In the genomic region with DNA sequence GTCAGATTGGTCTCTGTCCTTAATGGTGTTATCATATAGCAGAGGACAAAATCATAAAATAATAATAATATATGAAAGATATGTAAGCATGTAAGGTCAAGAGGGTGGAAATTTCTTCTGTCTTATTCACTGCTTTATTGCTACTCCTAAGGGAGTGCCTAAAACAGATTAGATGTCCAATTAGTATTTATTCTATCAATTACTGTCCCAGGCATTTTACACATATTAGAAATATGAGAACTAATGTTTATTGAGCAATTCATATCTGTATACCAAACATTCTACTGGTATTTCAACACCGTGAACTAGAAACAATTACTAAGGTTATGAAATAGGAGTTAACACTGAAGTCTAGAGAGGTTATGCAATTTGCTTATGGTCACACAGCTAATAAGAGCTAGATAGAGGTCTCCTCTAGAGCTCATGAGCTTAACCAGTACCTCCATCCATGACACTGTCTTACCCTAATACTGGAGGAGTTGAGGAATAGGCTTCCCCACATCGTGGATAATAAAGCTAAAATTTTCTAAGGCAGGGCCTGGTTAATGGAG, we compare ENCODE assay signal across 25 cellular contexts.
DNase-seq lines count a peak whose midpoint lies in the region; ATAC-seq and TF ChIP-seq lines count a peak whose summit lies in the region.
"Had no signal": no experiment of that assay in that cellular context is flagged by ENCODE, and none has a peak within 500 bp of the region (broad histone marks: within the 10 kb centered on the region; RNA-seq: fewer than 3 reads in every experiment).

No MANE protein-coding gene starts in this region.

- TF ChIP-seq CTCF in NB4 (IDR thresholded peaks at IDR 0.05; ENCODE audit: low read depth, low read length) (no peak), nephron (IDR thresholded peaks at IDR 0.05; ENCODE audit: unreplicated experiment in 3 of 3) (no peak)

- H3K4me1 Mint-ChIP-seq in nephron: peaks cover 36% of the 10 kb centered on the region
- H3K4me1 Mint-ChIP-seq: activated CD4-positive, alpha-beta T cell treated with anti-CD3 and anti-CD28 coated beads, Interleukin-2, amount 10 ng/mL, durations not matched to agents 7 days and 5 days; activated naive CD4-positive, alpha-beta T cell treated with anti-CD3 and anti-CD28 coated beads, Interleukin-2, amount 50 U/mL, for 24 hours had no signal

- H3K9me3 Mint-ChIP-seq in nephron: no peaks in the 10 kb centered on the region
- H3K9me3 Mint-ChIP-seq: activated CD4-positive, alpha-beta T cell treated with anti-CD3 and anti-CD28 coated beads, Interleukin-2, amount 10 ng/mL, durations not matched to agents 7 days and 5 days; activated naive CD4-positive, alpha-beta T cell treated with anti-CD3 and anti-CD28 coated beads, Interleukin-2, amount 50 U/mL, for 24 hours; activated T-helper 1 cell treated with anti-CD3 and anti-CD28 coated beads, Interleukin-12 subunit alpha, Interleukin-12 subunit beta, Interleukin-2, Interleukin-4 antibody, amounts not matched to agents 30 ng/mL and 10 ng/mL and 1 ng/mL, durations not matched to agents 14 hours and 24 hours and 36 hours; CD4-positive, alpha-beta T cell had no signal

- H3K27ac Mint-ChIP-seq in nephron: peak overlapping the region in 2 of 3 experiments; percentile 89 to 94
- H3K27ac Mint-ChIP-seq: activated CD4-positive, alpha-beta T cell treated with anti-CD3 and anti-CD28 coated beads, Interleukin-2, amount 10 ng/mL, durations not matched to agents 7 days and 5 days; activated naive CD4-positive, alpha-beta T cell treated with anti-CD3 and anti-CD28 coated beads, Interleukin-2, amount 50 U/mL, for 24 hours; activated T-helper 1 cell treated with anti-CD3 and anti-CD28 coated beads, Interleukin-12 subunit alpha, Interleukin-12 subunit beta, Interleukin-2, Interleukin-4 antibody, amounts not matched to agents 30 ng/mL and 10 ng/mL and 1 ng/mL, durations not matched to agents 14 hours and 24 hours and 36 hours; CD4-positive, alpha-beta T cell had no signal

- no peak overlapping the region for H3K4me3 Mint-ChIP-seq in nephron
- H3K4me3 Mint-ChIP-seq: activated CD4-positive, alpha-beta T cell treated with anti-CD3 and anti-CD28 coated beads, Interleukin-2, amount 10 ng/mL, durations not matched to agents 7 days and 5 days; activated naive CD4-positive, alpha-beta T cell treated with anti-CD3 and anti-CD28 coated beads, Interleukin-2, amount 50 U/mL, for 24 hours; activated T-helper 1 cell treated with anti-CD3 and anti-CD28 coated beads, Interleukin-12 subunit alpha, Interleukin-12 subunit beta, Interleukin-2, Interleukin-4 antibody, amounts not matched to agents 30 ng/mL and 10 ng/mL and 1 ng/mL, durations not matched to agents 14 hours and 24 hours and 36 hours; CD4-positive, alpha-beta T cell had no signal

- no peak for ATAC-seq in GM18505 (IDR thresholded peaks at IDR 0.05; ENCODE audit: unreplicated experiment)
- ATAC-seq: esophagus mucosa, GM12878 had no signal

- H3K27me3 Mint-ChIP-seq in nephron (ENCODE audit: low read depth): no peaks in the 10 kb centered on the region
- H3K27me3 Mint-ChIP-seq: activated CD4-positive, alpha-beta T cell treated with anti-CD3 and anti-CD28 coated beads, Interleukin-2, amount 10 ng/mL, durations not matched to agents 7 days and 5 days; activated naive CD4-positive, alpha-beta T cell treated with anti-CD3 and anti-CD28 coated beads, Interleukin-2, amount 50 U/mL, for 24 hours; CD4-positive, alpha-beta T cell had no signal

- no peaks in the 10 kb centered on the region for H3K36me3 Mint-ChIP-seq in nephron (ENCODE audit: low read depth)
- H3K36me3 Mint-ChIP-seq: activated naive CD4-positive, alpha-beta T cell treated with anti-CD3 and anti-CD28 coated beads, Interleukin-2, amount 50 U/mL, for 24 hours had no signal

- DNase-seq in GM03348 (ENCODE audit: low spot score) (peak; percentile 23), NB4 (ENCODE audit: low read depth) (peak; percentile 52), fibroblast of gingiva (ENCODE audit: low read depth) (peak; percentile 71), T-helper 1 cell (no peak), H4 (ENCODE audit: low spot score) (no peak), superior temporal gyrus (ENCODE audit: extremely low spot score) (no peak)
- DNase-seq: activated CD4-positive, alpha-beta T cell treated with anti-CD3 and anti-CD28 coated beads, Interleukin-2, amount 10 ng/mL, durations not matched to agents 7 days and 5 days; CD4-positive, alpha-beta T cell; effector CD8-positive, alpha-beta T cell; Karpas-422; mesenchymal stem cell; NCI-H1105; NCI-H2029 treated with DMSO at 0.1 percent for 48 hours; NCI-H82; sigmoid colon; substantia nigra; T-helper 2 cell; uterus had no signal

- TF ChIP-seq POLR2A in NB4 (IDR thresholded peaks at IDR 0.05; ENCODE audit: extremely low read depth, insufficient read length) (no peak), GM18505 (IDR thresholded peaks at IDR 0.05; ENCODE audit: borderline replicate concordance, extremely low read depth, insufficient read depth, insufficient read length) (no peak)

- no peak overlapping the region for H3K4me3 ChIP-seq in NB4 (ENCODE audit: low read depth, low read length)
- H3K4me3 ChIP-seq: GM12878, sigmoid colon, SJSA1, uterus had no signal

Comparison
In these comparisons a context has a peak if more than half of its experiments do, and no peak if none do; other contexts are left out.
1. DNase-seq: peak in GM03348 (single experiment), NB4 (single experiment) and fibroblast of gingiva (single experiment); none in T-helper 1 cell (0 of 5), H4 (single experiment) and superior temporal gyrus (single experiment).